Comparison of ENCODE assay signal across 1 cellular context in genomic region chr17:4807534-4808377, GRCh38.
TF ChIP-seq lines count a peak whose summit lies in the region.

No MANE protein-coding gene starts in this region.

TF ChIP-seq in HepG2, 621 proteins besides CTCF, POLR2A, EP300 and RAD21:
- TF ChIP-seq EED (CRISPR knock-in tag; IDR thresholded peaks at IDR 0.05) = 0 out of 2 replicates have a peak, but pooled peaks have one; percentile 30
- TF ChIP-seq ZNF556 (CRISPR knock-in tag; IDR thresholded peaks at IDR 0.05; ENCODE audit: borderline replicate concordance) = 0 out of 2 replicates have a peak, but pooled peaks have one; percentile 24
- TF ChIP-seq ZNF788 (CRISPR knock-in tag; IDR thresholded peaks at IDR 0.05; ENCODE audit: borderline replicate concordance) = 0 out of 2 replicates have a peak, but pooled peaks have one; percentile 29
- TF ChIP-seq TEF (CRISPR knock-in tag; IDR thresholded peaks at IDR 0.05) = no peak
- TF ChIP-seq ZNF407 (CRISPR knock-in tag; IDR thresholded peaks at IDR 0.05; ENCODE audit: not compliant biosample characterization) = peak; percentile 12
- TF ChIP-seq ZNF263 (CRISPR knock-in tag; IDR thresholded peaks at IDR 0.05) = peak; percentile 53; the same call in 1 of the 2 replicates
- no peak for TF ChIP-seq IKZF1 (IDR thresholded peaks at IDR 0.05)
